Comparison of ENCODE assay signal across 20 cellular contexts in the genomic region with DNA sequence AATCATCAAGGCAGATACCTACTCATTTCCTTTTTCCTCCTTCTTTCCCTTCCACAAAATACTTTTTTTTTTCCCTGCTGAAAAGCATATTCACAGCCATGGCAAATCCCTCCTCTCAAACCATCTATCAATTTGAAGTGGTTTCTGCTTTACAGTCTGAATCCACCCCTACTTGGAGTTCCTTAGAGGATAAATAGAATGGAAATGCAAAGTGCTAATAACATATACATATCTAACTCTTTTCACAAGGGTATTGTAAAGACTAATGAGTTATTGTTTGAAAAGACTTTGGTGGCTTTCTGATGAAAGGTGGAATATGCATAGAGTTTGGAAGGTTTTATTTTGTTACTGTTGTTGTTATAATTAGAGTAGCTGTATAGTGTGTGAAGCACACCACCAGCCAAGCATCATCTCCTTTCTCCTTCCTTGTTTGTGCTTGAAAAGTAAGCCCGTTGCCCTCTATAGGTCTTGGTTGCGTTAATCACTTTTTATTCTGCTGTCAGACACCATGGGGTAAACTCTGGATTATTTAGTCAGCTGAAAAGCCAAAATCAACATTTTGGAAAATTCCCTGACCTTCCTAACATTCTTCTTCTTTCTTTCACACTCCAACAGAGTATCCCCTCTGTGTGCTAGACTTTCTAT.
DNase-seq lines count a peak whose midpoint lies in the region; ATAC-seq, FAIRE-seq and TF ChIP-seq lines count a peak whose summit lies in the region.
"Had no signal": no experiment of that assay in that cellular context is flagged by ENCODE, and none has a peak within 500 bp of the region (broad histone marks: within the 10 kb centered on the region; RNA-seq: fewer than 3 reads in every experiment).

No MANE protein-coding gene starts in this region.

- no peak overlapping the region for H2AFZ ChIP-seq in H1 (ENCODE audit: low read length)

- H4K8ac ChIP-seq in H1 (ENCODE audit: extremely low read depth, insufficient read depth, low read length): no peak overlapping the region

- no peak overlapping the region for H3K4ac ChIP-seq in H1 (replicated peaks; ENCODE audit: insufficient read length, low read depth, low read length)

- no peak overlapping the region for H3K27ac ChIP-seq in H1 (ENCODE audit: low read depth, low read length)
- H3K27ac ChIP-seq: 22Rv1 had no signal

- no peaks in the 10 kb centered on the region for H3K79me2 ChIP-seq in H1 (ENCODE audit: control insufficient read depth in 1 of 2, insufficient read depth in 2 of 2, low read length in 2 of 2)

- H3K27ac Mint-ChIP-seq in nephron progenitor cell: peak overlapping the region; percentile 63
- H3K27ac Mint-ChIP-seq: CD14-positive monocyte had no signal

- H3K4me1 Mint-ChIP-seq in nephron progenitor cell: peaks cover 34% of the 10 kb centered on the region
- H3K4me1 Mint-ChIP-seq: CD14-positive monocyte had no signal

- H3K23ac ChIP-seq in H1 (ENCODE audit: insufficient read length): no peak overlapping the region

- H4K5ac ChIP-seq in H1 (ENCODE audit: insufficient read length, low read depth, low read length): no peak overlapping the region

- no peak overlapping the region for H3K56ac ChIP-seq in H1 (replicated peaks; ENCODE audit: insufficient read length, low read depth, low read length)

- no peaks in the 10 kb centered on the region for H3K79me1 ChIP-seq in H1 (ENCODE audit: low read depth, low read length)

- CTCF ChIA-PET in H1 (lab: Charles Lee; ENCODE audit: partially characterized antibody): no interaction called here

- POLR2A ChIA-PET in H1 (lab: Charles Lee; ENCODE audit: partially characterized antibody): interaction anchor here (0.6 kb wide), 1 partner anchor 343 kb away, joined by 3 read pairs; no protein-coding TSS in a partner anchor

- no peaks in the 10 kb centered on the region for H4K20me1 ChIP-seq in H1 (replicated peaks in 1 of 2; ENCODE audit: control insufficient read depth in 1 of 2, insufficient read depth in 2 of 2, low read length in 2 of 2)

- H3K4me2 ChIP-seq in H1 (ENCODE audit: insufficient read depth in 1 of 2, low read depth in 2 of 2, low read length in 2 of 2): peak overlapping the region; percentile 46 to 52
- H3K4me2 ChIP-seq: SK-N-SH had no signal

- H3K36me3 ChIP-seq in H1 (ENCODE audit: control insufficient read depth in 2 of 4, insufficient read depth in 4 of 4, low read length in 3 of 4): no peaks in the 10 kb centered on the region

- peaks cover 18% of the 10 kb centered on the region for H3K36me3 Mint-ChIP-seq in nephron progenitor cell (ENCODE audit: low read depth)
- H3K36me3 Mint-ChIP-seq: CD14-positive monocyte had no signal

- TF ChIP-seq RAD21 in H1 (IDR thresholded peaks at IDR 0.05 in 1 of 2, conservative IDR thresholded peaks at IDR 0.05 in 1 of 2; ENCODE audit: low read depth in 2 of 2, low read length in 2 of 2): no peak

- H2BK5ac ChIP-seq in H1 (ENCODE audit: low read depth, low read length): no peak overlapping the region

- H3K18ac ChIP-seq in H1 (ENCODE audit: extremely low read depth, low read length): no peak overlapping the region

- H2BK12ac ChIP-seq in H1 (ENCODE audit: low read depth, low read length): no peak overlapping the region

- no peaks in the 10 kb centered on the region for H3K9me3 ChIP-seq in H1 (ENCODE audit: insufficient read depth in 2 of 2, low read depth in 1 of 2, low read length in 1 of 2)
- H3K9me3 ChIP-seq: SK-N-SH had no signal

- 44% methylated on average over 2 of the region's 2 CpGs; no CpG with 5 or more reads in 1 of the 2 experiments for WGBS in H1 (ENCODE audit: extremely low coverage in 1 of 2, insufficient coverage in 1 of 2, insufficient read length in 1 of 2, insufficient replicate concordance in 2 of 2, low coverage in 1 of 2, low lambda C conversion rate in 2 of 2, missing lambda C conversion rate in 1 of 2), 2 experiments

- H2AK5ac ChIP-seq in H1 (ENCODE audit: low read depth, low read length): no peak overlapping the region

- TF ChIP-seq EP300 in H1 (IDR thresholded peaks at IDR 0.05; ENCODE audit: borderline replicate concordance in 1 of 2, low read depth in 2 of 2, low read length in 2 of 2): no peak

- H2BK120ac ChIP-seq in H1 (replicated peaks; ENCODE audit: low read depth, low read length): no peak overlapping the region

- peak overlapping the region in 3 of 4 experiments; percentile 3 to 41 (median 10); a peak in 4 of 8 replicates for H3K4me3 ChIP-seq in H1 (ENCODE audit: extremely low read depth in 1 of 4, insufficient read depth in 2 of 4, low read depth in 3 of 4, low read length in 4 of 4)
- H3K4me3 ChIP-seq: K562 had no signal

- ATAC-seq in HG02623 (IDR thresholded peaks at IDR 0.05; ENCODE audit: unreplicated experiment): no peak
- ATAC-seq: K562 had no signal

- no peak overlapping the region for H3K9ac ChIP-seq in H1 (replicated peaks in 1 of 4; ENCODE audit: extremely low read depth in 1 of 4, low read depth in 3 of 4, low read length in 3 of 4)
- H3K9ac ChIP-seq: SK-N-SH had no signal

- H3K27me3 ChIP-seq in H1 (replicated peaks in 1 of 4; ENCODE audit: control insufficient read depth in 3 of 4, extremely low read depth in 1 of 4, insufficient read depth in 3 of 4, low read length in 3 of 4): no peaks in the 10 kb centered on the region

- TF ChIP-seq CTCF in H1 (IDR thresholded peaks at IDR 0.05; ENCODE audit: control extremely low read depth in 1 of 3, insufficient read depth in 1 of 3, low read depth in 1 of 3, low read length in 3 of 3) (no peak), nephron progenitor cell (IDR thresholded peaks at IDR 0.05) (no peak)

- H2BK15ac ChIP-seq in H1 (ENCODE audit: low read length): no peak overlapping the region

- FAIRE-seq in H1 (lab: Jason Lieb, UNC): no peak
- no peak for FAIRE-seq in urothelium cell line (lab: Jason Lieb, UNC)
- FAIRE-seq: G401.6, K562 had no signal

- no peaks in the 10 kb centered on the region for H3K27me3 Mint-ChIP-seq in nephron progenitor cell (ENCODE audit: low read depth, poor library complexity)

- DNase-seq in NCI-H1417 (lab: John Stamatoyannopoulos, UW) (peak in 2 of 3 experiments; percentile 3 to 39), NCI-H1417 treated with DMSO at 0.1 percent for 48 hours (lab: John Stamatoyannopoulos, UW) (no peak), H1 (ENCODE audit: low read depth in 1 of 2, low spot score in 2 of 2) (no peak), nephron progenitor cell (no peak), urothelium cell line (ENCODE audit: low spot score) (no peak), GOT3 (lab: John Stamatoyannopoulos, UW) (no peak), NCI-H524 (lab: John Stamatoyannopoulos, UW) (no peak)
- DNase-seq: AML-193, NCI-H1105, NCI-H1694 treated with DMSO at 0.1 percent for 48 hours, NCI-H2227 treated with DMSO at 0.1 percent for 48 hours, NCI-H510A treated with DMSO at 0.1 percent for 48 hours, RPMI8226, SHP77 treated with DMSO at 0.1 percent for 48 hours, SK-N-SH had no signal

- H3K14ac ChIP-seq in H1 (ENCODE audit: insufficient read length): no peak overlapping the region

- H3K4me1 ChIP-seq in H1 (replicated peaks in 1 of 4; ENCODE audit: control insufficient read depth in 3 of 4, insufficient read depth in 4 of 4, low read length in 3 of 4): peaks cover 2 to 19% (median 5%) of the 10 kb centered on the region in 4 experiments; a peak in 5 of 7 replicates

- no peak for TF ChIP-seq POLR2A in H1 (IDR thresholded peaks at IDR 0.05; ENCODE audit: control extremely low read depth in 1 of 2, low read depth in 2 of 2, low read length in 2 of 2)

- no peaks in the 10 kb centered on the region for H3K23me2 ChIP-seq in H1 (ENCODE audit: low read depth, low read length)

- H3K4me3 Mint-ChIP-seq in nephron progenitor cell: no peak overlapping the region
- H3K4me3 Mint-ChIP-seq: CD14-positive monocyte had no signal

- H3K9me3 Mint-ChIP-seq in nephron progenitor cell: peaks cover 8% of the 10 kb centered on the region

- H2BK20ac ChIP-seq in H1 (ENCODE audit: low read length): no peak overlapping the region

- no peak overlapping the region for H4K91ac ChIP-seq in H1 (replicated peaks; ENCODE audit: insufficient read length, low read length)

Comparison
In these comparisons a context has a peak if more than half of its experiments do, and no peak if none do; other contexts are left out.
1. DNase-seq: peak in NCI-H1417 (2 of 3); none in NCI-H1417 treated with DMSO at 0.1 percent for 48 hours (single experiment), H1 (0 of 2), nephron progenitor cell (single experiment), urothelium cell line (single experiment), GOT3 (single experiment) and NCI-H524 (0 of 2).